ENCODE assay signal across 1 cellular context in the genomic region with DNA sequence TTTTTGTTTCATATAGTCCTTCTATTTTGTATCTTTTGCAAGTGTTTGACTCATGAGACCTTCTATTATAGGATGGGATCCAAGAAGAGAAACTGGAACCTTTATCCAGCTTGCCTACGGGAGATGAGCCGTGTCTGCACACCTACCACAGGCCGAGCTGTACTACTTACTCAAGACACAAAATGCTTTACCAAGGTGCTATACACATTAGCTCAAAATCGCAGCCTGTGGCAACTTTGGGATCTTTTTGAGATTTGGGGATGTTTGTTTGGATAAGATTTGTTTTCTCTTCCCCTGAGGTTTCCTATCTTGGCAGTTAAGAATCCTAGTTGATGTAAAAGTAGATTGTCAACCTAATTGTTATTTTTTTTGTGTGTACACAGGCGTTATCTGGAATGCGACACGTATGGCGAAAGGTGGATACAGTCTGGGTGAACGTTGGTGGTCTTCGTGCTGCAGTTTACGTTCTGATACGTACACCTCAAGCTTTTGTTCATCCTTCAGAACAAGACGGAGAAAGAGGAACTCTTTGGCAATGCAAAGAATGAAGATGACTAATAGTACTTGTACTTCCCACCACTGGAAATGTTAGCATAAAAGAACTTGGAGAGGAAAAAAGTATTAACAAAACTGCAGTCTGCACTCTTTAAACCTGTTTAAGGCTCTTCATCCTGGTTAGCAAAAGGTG.
TF ChIP-seq lines count a peak whose summit lies in the region.

No MANE protein-coding gene starts in this region.

TF ChIP-seq in GM23338, 12 proteins besides CTCF, POLR2A, EP300 and RAD21 (continued from another document):
- TF ChIP-seq JUNB (IDR thresholded peaks at IDR 0.05; ENCODE audit: unreplicated experiment), result no peak
- no peak; the same call in 1 of the 2 replicates for TF ChIP-seq POLR2AphosphoS5 (IDR thresholded peaks at IDR 0.05; ENCODE audit: low read depth)
